Comparison of ENCODE assay signal across 30 cellular contexts in the genomic region with DNA sequence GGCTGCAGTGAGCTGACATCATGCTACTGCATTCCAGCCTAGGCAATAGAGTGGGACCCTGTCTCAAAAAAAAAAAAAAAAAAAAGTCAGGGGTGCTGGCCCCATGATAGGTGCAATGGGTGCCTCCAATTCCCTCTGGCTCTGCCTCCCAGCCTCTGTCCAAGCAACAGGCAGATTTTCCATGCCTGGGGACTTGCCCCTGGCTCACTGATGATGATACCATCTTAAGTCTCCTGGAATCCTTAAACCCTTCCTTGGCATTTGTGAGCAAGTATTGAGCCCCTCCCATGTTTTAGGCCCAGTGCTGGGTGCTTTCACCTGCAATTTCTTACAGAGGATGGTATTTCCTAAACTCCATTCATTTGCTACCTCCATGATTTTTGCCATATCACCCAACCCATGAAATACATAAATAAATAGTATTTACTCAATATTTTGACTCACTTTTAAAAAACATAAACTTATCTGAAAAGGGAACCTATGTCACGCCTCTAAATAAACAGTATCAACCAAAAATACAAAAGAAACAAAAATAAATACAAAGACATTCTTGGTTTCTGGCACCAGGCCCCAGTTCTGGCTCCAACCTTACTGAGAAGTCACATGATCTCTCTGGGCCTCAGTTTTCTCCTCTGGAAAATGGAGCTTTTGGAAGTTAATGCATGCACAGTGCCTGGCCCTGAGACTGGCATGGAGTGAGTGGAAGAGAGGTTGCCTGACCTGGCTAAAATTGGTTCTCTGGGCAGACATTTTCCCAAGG. TPM values are rescaled to one million over a fixed set of nuclear protein-coding genes. Genes with fewer than 3 reads are reported as not detected.
"Had no signal": no experiment of that assay in that cellular context is flagged by ENCODE, and none has a peak within 500 bp of the region (broad histone marks: within the 10 kb centered on the region; RNA-seq: fewer than 3 reads in every experiment).

No MANE protein-coding gene starts in this region.

- H3K27ac ChIP-seq: colonic mucosa, sigmoid colon, stomach, thyroid gland had no signal

- H3K9me3 ChIP-seq: colonic mucosa, gastroesophageal sphincter, sigmoid colon, stomach, thyroid gland had no signal

- H3K36me3 Mint-ChIP-seq: activated naive CD4-positive, alpha-beta T cell treated with anti-CD3 and anti-CD28 coated beads, Interleukin-2, amount 10 ng/mL, durations not matched to agents 7 days and 5 days; naive B cell; stimulated activated memory B cell treated with anti-CD40 and anti-IgM and Interleukin-4, amounts not matched to agents 10 μg/mL and 1 μg/mL and 100 μg/mL, for 72 hours had no signal

- DNase-seq: activated CD4-positive, alpha-beta T cell treated with anti-CD3 and anti-CD28 coated beads for 1 hour; activated CD4-positive, alpha-beta T cell treated with anti-CD3 and anti-CD28 coated beads, Interleukin-2, amount 50 U/mL, for 1 hour; activated CD8-positive, alpha-beta T cell treated with anti-CD3 and anti-CD28 coated beads for 36 hours; activated naive CD4-positive, alpha-beta T cell treated with anti-CD3 and anti-CD28 coated beads, Interleukin-2, amount 10 ng/mL, durations not matched to agents 7 days and 5 days; activated T-cell treated with anti-CD3 and anti-CD28 coated beads, Interleukin-2, amount 50 U/mL, for 48 hours; amygdala; cerebellar nuclear complex; colonic mucosa; effector CD8-positive, alpha-beta T cell; head of caudate nucleus; hippocampal formation; left cardiac atrium; left ventricle myocardium superior; mammary epithelial cell; naive B cell; sigmoid colon; stimulated activated CD4-positive, alpha-beta T cell treated with anti-CD3 and anti-CD28 coated beads, Interleukin-1b, Interleukin-23, amount 100 ng/mL, for 48 hours; stimulated activated CD4-positive, alpha-beta T cell treated with anti-CD3 and anti-CD28 coated beads, Interleukin-4, amount 100 ng/mL, for 4 hours; stimulated activated CD8-positive, alpha-beta memory T cell treated with anti-CD3 and anti-CD28 coated beads, Interleukin-4, amount 100 ng/mL, for 48 hours; stomach; T-helper 2 cell; thyroid gland had no signal

- FAIRE-seq: bronchial epithelial cell, endometrium, keratinocyte had no signal

- H3K36me3 ChIP-seq: colonic mucosa, gastroesophageal sphincter, sigmoid colon, stomach, thyroid gland had no signal

- H3K27ac Mint-ChIP-seq: activated CD8-positive, alpha-beta T cell treated with anti-CD3 and anti-CD28 coated beads for 36 hours; activated naive CD4-positive, alpha-beta T cell treated with anti-CD3 and anti-CD28 coated beads, Interleukin-2, amount 10 ng/mL, durations not matched to agents 7 days and 5 days had no signal

- ATAC-seq: gastroesophageal sphincter, SK-N-SH treated with all-trans-retinoic acid at 6 μM for 48 hours had no signal

- H3K9me3 Mint-ChIP-seq: activated CD8-positive, alpha-beta T cell treated with anti-CD3 and anti-CD28 coated beads for 36 hours; activated naive CD4-positive, alpha-beta T cell treated with anti-CD3 and anti-CD28 coated beads, Interleukin-2, amount 10 ng/mL, durations not matched to agents 7 days and 5 days; stimulated activated memory B cell treated with anti-CD40 and anti-IgM and Interleukin-4, amounts not matched to agents 10 μg/mL and 1 μg/mL and 100 μg/mL, for 72 hours had no signal

- H3K4me3 ChIP-seq: colonic mucosa, gastroesophageal sphincter, sigmoid colon, smooth muscle cell, stomach, thyroid gland had no signal

- H3K27me3 ChIP-seq: thyroid gland had no signal

- H3K4me3 Mint-ChIP-seq: activated CD8-positive, alpha-beta T cell treated with anti-CD3 and anti-CD28 coated beads for 36 hours; activated naive CD4-positive, alpha-beta T cell treated with anti-CD3 and anti-CD28 coated beads, Interleukin-2, amount 10 ng/mL, durations not matched to agents 7 days and 5 days had no signal

RNA-seq across cellular contexts. Expression of gene ALPL, which starts 1.5 kb away (rescaled TPM):
- total RNA-seq: activated CD8-positive, alpha-beta T cell treated with anti-CD3 and anti-CD28 coated beads for 36 hours; bronchial epithelial cell; epithelial cell of proximal tubule; mammary epithelial cell had no signal
- polyA plus RNA-seq: keratinocyte had no signal
